ENCODE assay signal across 20 cellular contexts in the genomic region with DNA sequence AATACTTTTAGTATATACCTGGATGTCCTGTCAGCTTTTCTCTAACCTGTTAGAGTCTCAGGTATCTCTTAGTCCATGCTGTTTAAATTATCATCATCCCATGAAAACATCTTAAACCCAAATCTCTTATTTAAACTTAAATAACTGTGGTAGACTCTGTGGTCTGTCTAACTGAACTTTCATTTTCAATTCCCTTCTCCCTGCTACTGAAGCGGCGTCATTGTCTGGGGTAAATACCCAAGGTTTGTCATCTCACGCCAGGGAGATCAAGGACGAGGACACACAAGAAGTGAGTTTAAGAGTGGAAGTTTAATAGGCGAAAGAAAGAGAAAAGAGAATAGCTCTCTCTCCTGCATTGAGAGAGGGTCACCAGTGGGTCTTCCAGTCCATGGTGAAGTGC.
DNase-seq lines count a peak whose midpoint lies in the region; ATAC-seq and TF ChIP-seq lines count a peak whose summit lies in the region.
"Had no signal": no experiment of that assay in that cellular context is flagged by ENCODE, and none has a peak within 500 bp of the region (broad histone marks: within the 10 kb centered on the region; RNA-seq: fewer than 3 reads in every experiment).

No MANE protein-coding gene starts in this region.

- H3K4me1 ChIP-seq in smooth muscle cell (ENCODE audit: low read depth), result no peaks in the 10 kb centered on the region
- H3K4me1 ChIP-seq: body of pancreas, Caco-2, spleen, upper lobe of right lung had no signal

- 95% methylated on average over 5 of the region's 5 CpGs for WGBS in smooth muscle cell (ENCODE audit: low lambda C conversion rate)

- TF ChIP-seq CTCF in smooth muscle cell (IDR thresholded peaks at IDR 0.05; ENCODE audit: borderline replicate concordance, insufficient read depth, poor library complexity, severe bottlenecking), result no peak

- no peaks in the 10 kb centered on the region for H3K4me1 Mint-ChIP-seq in naive B cell
- H3K4me1 Mint-ChIP-seq: activated naive CD8-positive, alpha-beta T cell treated with anti-CD3 and anti-CD28 coated beads, Interleukin-2, amount 10 ng/mL, durations not matched to agents 7 days and 5 days had no signal

- no peak for DNase-seq in naive B cell
- no peak for DNase-seq in activated CD4-positive, alpha-beta T cell treated with anti-CD3 and anti-CD28 coated beads for 48 hours
- no peak for DNase-seq in HPDE6-E6E7 (ENCODE audit: extremely low spot score)
- no peak for DNase-seq in smooth muscle cell (lab: John Stamatoyannopoulos, UW; ENCODE audit: unreplicated experiment)
- DNase-seq: activated CD4-positive, CD25-positive, alpha-beta regulatory T cell treated with anti-CD3 and anti-CD28 coated beads, Interleukin-2, amount 50 U/mL, for 72 hours; activated naive CD8-positive, alpha-beta T cell treated with anti-CD3 and anti-CD28 coated beads, Interleukin-2, amount 10 ng/mL, durations not matched to agents 7 days and 5 days; body of pancreas; Caco-2; head of caudate nucleus; NCI-H2171 treated with DMSO at 0.1 percent for 48 hours; NCI-H748 treated with DMSO at 0.1 percent for 48 hours; nucleus accumbens; spleen; stimulated activated CD4-positive, alpha-beta T cell treated with anti-CD3 and anti-CD28 coated beads, Interleukin-4, amount 100 ng/mL, for 4 hours; upper lobe of right lung had no signal

- no peak overlapping the region for H3K9ac ChIP-seq in smooth muscle cell (ENCODE audit: low read depth)

- H2AFZ ChIP-seq in smooth muscle cell (ENCODE audit: low read depth), result no peak overlapping the region

- peak overlapping the region in 1 of 8 donors; percentile 26 for H3K4me3 Mint-ChIP-seq in naive B cell
- H3K4me3 Mint-ChIP-seq: activated naive CD8-positive, alpha-beta T cell treated with anti-CD3 and anti-CD28 coated beads, Interleukin-2, amount 10 ng/mL, durations not matched to agents 7 days and 5 days had no signal

- no peaks in the 10 kb centered on the region for H3K36me3 ChIP-seq in smooth muscle cell (ENCODE audit: low read depth)
- H3K36me3 ChIP-seq: spleen, upper lobe of right lung had no signal

- H3K36me3 Mint-ChIP-seq in naive B cell, result no peaks in the 10 kb centered on the region
- H3K36me3 Mint-ChIP-seq: activated naive CD8-positive, alpha-beta T cell treated with anti-CD3 and anti-CD28 coated beads, Interleukin-2, amount 10 ng/mL, durations not matched to agents 7 days and 5 days had no signal

- H3K27me3 Mint-ChIP-seq in naive B cell, result no peaks in the 10 kb centered on the region

- peak overlapping the region in 2 of 6 donors; percentile 30 to 63 for H3K27ac Mint-ChIP-seq in naive B cell
- H3K27ac Mint-ChIP-seq: activated naive CD8-positive, alpha-beta T cell treated with anti-CD3 and anti-CD28 coated beads, Interleukin-2, amount 10 ng/mL, durations not matched to agents 7 days and 5 days; activated T-helper 2 cell treated with anti-CD3 and anti-CD28 coated beads, Interferon-gamma antibody, Interleukin-2, Interleukin-4, amounts not matched to agents 10 μg/mL and 5 μg/mL and 100 μg/mL, durations not matched to agents 14 hours and 24 hours and 36 hours had no signal

- H3K4me3 ChIP-seq in smooth muscle cell, result no peak overlapping the region
- H3K4me3 ChIP-seq: body of pancreas, SK-N-MC, spleen, upper lobe of right lung had no signal

- no peaks in the 10 kb centered on the region for H3K9me3 ChIP-seq in smooth muscle cell (replicated peaks; ENCODE audit: low read depth)
- H3K9me3 ChIP-seq: body of pancreas, Caco-2, spleen, upper lobe of right lung had no signal

- H4K20me1 ChIP-seq in smooth muscle cell (ENCODE audit: low read depth), result no peaks in the 10 kb centered on the region

- no peaks in the 10 kb centered on the region for H3K27me3 ChIP-seq in smooth muscle cell (ENCODE audit: low read depth)
- H3K27me3 ChIP-seq: body of pancreas, spleen, upper lobe of right lung had no signal

- no peak overlapping the region for H3K4me2 ChIP-seq in smooth muscle cell

- peaks cover 0 to 3% (median 0%) of the 10 kb centered on the region in 7 donors for H3K9me3 Mint-ChIP-seq in naive B cell
- H3K9me3 Mint-ChIP-seq: activated naive CD8-positive, alpha-beta T cell treated with anti-CD3 and anti-CD28 coated beads, Interleukin-2, amount 10 ng/mL, durations not matched to agents 7 days and 5 days; activated T-helper 2 cell treated with anti-CD3 and anti-CD28 coated beads, Interferon-gamma antibody, Interleukin-2, Interleukin-4, amounts not matched to agents 10 μg/mL and 5 μg/mL and 100 μg/mL, durations not matched to agents 14 hours and 24 hours and 36 hours had no signal

- no peak overlapping the region for H3K27ac ChIP-seq in smooth muscle cell (ENCODE audit: low read depth)
- H3K27ac ChIP-seq: body of pancreas, SK-N-MC, upper lobe of right lung had no signal

- no peaks in the 10 kb centered on the region for H3K79me2 ChIP-seq in smooth muscle cell (ENCODE audit: low read depth)

- ATAC-seq in GM18909 (IDR thresholded peaks at IDR 0.05; ENCODE audit: poor library complexity, unreplicated experiment) (peak; percentile 74), HG02884 (IDR thresholded peaks at IDR 0.05; ENCODE audit: unreplicated experiment) (peak; percentile 77), HG03565 (IDR thresholded peaks at IDR 0.05; ENCODE audit: unreplicated experiment) (peak; percentile 79), naive B cell (ENCODE audit: low read depth in 2 of 2) (peak; percentile 25 to 53)
- ATAC-seq: body of pancreas, upper lobe of right lung had no signal

- H3F3A ChIP-seq in smooth muscle cell (ENCODE audit: low read depth), result peaks cover 1% of the 10 kb centered on the region
